In genomic region chr14:100488057-100488456, GRCh38 we compare ENCODE assay signal across 23 cellular contexts.
DNase-seq lines count a peak whose midpoint lies in the region; ATAC-seq, FAIRE-seq and TF ChIP-seq lines count a peak whose summit lies in the region.
"Had no signal": no experiment of that assay in that cellular context is flagged by ENCODE, and none has a peak within 500 bp of the region (broad histone marks: within the 10 kb centered on the region; RNA-seq: fewer than 3 reads in every experiment).

No MANE protein-coding gene starts in this region.

- TF ChIP-seq EP300 in HepG2 (IDR thresholded peaks at IDR 0.05; ENCODE audit: low read depth in 2 of 2, low read length in 2 of 2) (no peak), HepG2 (CRISPR knock-in tag; IDR thresholded peaks at IDR 0.05; ENCODE audit: borderline replicate concordance) (no peak)

- no peaks in the 10 kb centered on the region for H3K27me3 ChIP-seq in liver (ENCODE audit: control insufficient read depth in 4 of 4, insufficient read depth in 4 of 4, low read length in 3 of 4)
- H3K27me3 ChIP-seq in HepG2 (ENCODE audit: control insufficient read depth in 1 of 2, insufficient read depth in 2 of 2, low read length in 2 of 2): no peaks in the 10 kb centered on the region
- no peaks in the 10 kb centered on the region for H3K27me3 ChIP-seq in testis
- H3K27me3 ChIP-seq: adrenal gland, brain microvascular endothelial cell, neutrophil, Peyer's patch had no signal

- no peaks in the 10 kb centered on the region for H3K36me3 ChIP-seq in liver (ENCODE audit: control insufficient read depth in 4 of 4, insufficient read depth in 3 of 4, low read depth in 1 of 4, low read length in 3 of 4)
- no peaks in the 10 kb centered on the region for H3K36me3 ChIP-seq in HepG2 (replicated peaks in 1 of 2; ENCODE audit: control insufficient read depth in 1 of 2, insufficient read depth in 2 of 2, low read length in 2 of 2)
- H3K36me3 ChIP-seq in testis (ENCODE audit: low read depth, missing control alignments): no peaks in the 10 kb centered on the region
- H3K36me3 ChIP-seq: adrenal gland, brain microvascular endothelial cell, prostate gland had no signal

- CTCF ChIA-PET in HepG2 (lab: Yijun Ruan, JAX; ENCODE audit: low intra/inter-chr PET ratio, low total read pairs): no interaction called here

- H3K9me3 ChIP-seq in liver (ENCODE audit: control insufficient read depth in 4 of 4, low read length in 3 of 4) (no peaks in the 10 kb centered on the region), HepG2 (ENCODE audit: low read length) (no peaks in the 10 kb centered on the region), testis (no peaks in the 10 kb centered on the region)
- H3K9me3 ChIP-seq: adrenal gland, neutrophil, Peyer's patch, prostate gland had no signal

- in situ Hi-C loops in HepG2 (cut with HindIII; ENCODE audit: extremely low pct_ligation_motif_present, low pct_unique_long_range_greater_than_20kb): no loop called here

- no peak overlapping the region for H2AFZ ChIP-seq in HepG2 (ENCODE audit: low read length)

- BruUV-seq in HepG2 (replicated peaks; lab: Mats Ljungman, UMichigan): no TSS peak

- DNase-seq in NCI-H2081 (lab: John Stamatoyannopoulos, UW): peak; percentile 13 to 54
- no peak for DNase-seq in NCI-H2081 treated with DMSO at 0.1 percent for 48 hours (lab: John Stamatoyannopoulos, UW)
- no peak for DNase-seq in HepG2 (ENCODE audit: low spot score)
- peak; percentile 38 for DNase-seq in testis
- no peak for DNase-seq in hepatic stellate cell (ENCODE audit: low spot score)
- DNase-seq: activated CD4-positive, alpha-beta T cell treated with anti-CD3 and anti-CD28 coated beads for 1 hour; activated effector memory CD4-positive, alpha-beta T cell treated with Interleukin-2 at 50 U/mL for 16 hours; adrenal gland; brain microvascular endothelial cell; GOT3; KG1; left cardiac atrium; mesenchymal stem cell; MM.1S; NCI-H1436; Peyer's patch; stimulated activated CD4-positive, alpha-beta T cell treated with anti-CD3 and anti-CD28 coated beads, Interleukin-15, amount 100 ng/mL, for 24 hours had no signal

- TF ChIP-seq POLR2A in HepG2 (IDR thresholded peaks at IDR 0.05; ENCODE audit: insufficient read depth in 1 of 2, low read depth in 2 of 2, low read length in 2 of 2) (no peak), testis (IDR thresholded peaks at IDR 0.05) (no peak)

- H4K20me1 ChIP-seq in HepG2 (ENCODE audit: insufficient read depth, low read length): no peaks in the 10 kb centered on the region; the same call in 1 of the 2 replicates

- intact Hi-C loops in HepG2 (cut with micrococcal nuclease; ENCODE audit: unreplicated experiment): no loop called here
- intact Hi-C loops in testis (cut with DNase I; ENCODE audit: low total_unique reads): no loop called here

- H3K9ac ChIP-seq in liver (ENCODE audit: low read depth in 1 of 2, low read length in 2 of 2) (no peak overlapping the region), HepG2 (ENCODE audit: insufficient read depth, low read depth, low read length) (no peak overlapping the region)

- no peak for TF ChIP-seq RAD21 in liver (IDR thresholded peaks at IDR 0.05)
- TF ChIP-seq RAD21 in HepG2 (CRISPR knock-in tag; IDR thresholded peaks at IDR 0.05): no peak

- no peaks in the 10 kb centered on the region for H3K4me1 ChIP-seq in liver (ENCODE audit: control insufficient read depth in 4 of 4, insufficient read depth in 4 of 4, low read length in 3 of 4)
- no peaks in the 10 kb centered on the region for H3K4me1 ChIP-seq in HepG2 (ENCODE audit: insufficient read depth, low read length)
- H3K4me1 ChIP-seq in testis: no peaks in the 10 kb centered on the region
- H3K4me1 ChIP-seq: adrenal gland, Peyer's patch, prostate gland had no signal

- no peak for ATAC-seq in HepG2
- ATAC-seq in HG02798 (IDR thresholded peaks at IDR 0.05; ENCODE audit: poor library complexity, unreplicated experiment): no peak
- ATAC-seq: GM12878, left cardiac atrium had no signal

- no peak overlapping the region for H3K4me2 ChIP-seq in HepG2 (ENCODE audit: low read depth, low read length)

- WGBS in liver: 66% methylated on average over 7 of the region's 7 CpGs
- WGBS in HepG2 (ENCODE audit: low lambda C conversion rate): 71% methylated on average over 5 of the region's 7 CpGs
- WGBS in testis, 2 donors: 56 to 66% methylated on average over 5 to 7 of the region's 7 CpGs

- H3K79me2 ChIP-seq in HepG2 (ENCODE audit: insufficient read depth, low read length): no peaks in the 10 kb centered on the region

- POLR2A ChIA-PET in HepG2 (lab: Yijun Ruan, JAX): no interaction called here

- H3K27ac ChIP-seq in liver (ENCODE audit: low read depth in 1 of 2, low read length in 2 of 2): no peak overlapping the region
- no peak overlapping the region for H3K27ac ChIP-seq in HepG2 (ENCODE audit: extremely low read length, insufficient read depth, low read length)
- H3K27ac ChIP-seq in testis: no peak overlapping the region
- H3K27ac ChIP-seq: adrenal gland, brain microvascular endothelial cell, neutrophil, Peyer's patch, prostate gland had no signal

- TF ChIP-seq CTCF in liver (IDR thresholded peaks at IDR 0.05; ENCODE audit: low read depth, low read length, missing input control) (no peak), HepG2 (CRISPR knock-in tag; IDR thresholded peaks at IDR 0.05) (no peak), testis (IDR thresholded peaks at IDR 0.05) (no peak)

- FAIRE-seq in HepG2 (lab: Jason Lieb, UNC): no peak
- FAIRE-seq: GM12878 had no signal

- H3K4me3 ChIP-seq in liver (ENCODE audit: low read depth in 1 of 3, low read length in 3 of 3) (no peak overlapping the region), HepG2 (replicated peaks in 1 of 3; ENCODE audit: insufficient read depth in 1 of 3, low read depth in 2 of 3, low read length in 3 of 3) (no peak overlapping the region), testis (no peak overlapping the region)
- H3K4me3 ChIP-seq: adrenal gland, GM12878, Peyer's patch, prostate gland had no signal

TF ChIP-seq in liver, 16 proteins besides CTCF, POLR2A, EP300 and RAD21 (continues in another document):
- TF ChIP-seq HNF4A (conservative IDR thresholded peaks at IDR 0.05) (no peak), SP1 (IDR thresholded peaks at IDR 0.05) (no peak), JUND (IDR thresholded peaks at IDR 0.05) (no peak), RXRA (IDR thresholded peaks at IDR 0.05) (no peak), NR2F2 (IDR thresholded peaks at IDR 0.05) (peak; percentile 68)

TF ChIP-seq in HepG2, 621 proteins besides CTCF, POLR2A, EP300 and RAD21 (continues in another document):
- TF ChIP-seq ZNF274 (CRISPR knock-in tag; IDR thresholded peaks at IDR 0.05): no peak
- TF ChIP-seq ZSCAN22 (CRISPR knock-in tag; IDR thresholded peaks at IDR 0.05): no peak
- TF ChIP-seq EHMT2 (IDR thresholded peaks at IDR 0.05; ENCODE audit: borderline replicate concordance, low read depth, low read length): no peak
- no peak for TF ChIP-seq ZNF580 (CRISPR knock-in tag; IDR thresholded peaks at IDR 0.05; ENCODE audit: borderline replicate concordance, low read depth)
- TF ChIP-seq ZBTB39 (CRISPR knock-in tag; IDR thresholded peaks at IDR 0.05): no peak
- TF ChIP-seq GTF3A (CRISPR knock-in tag; conservative IDR thresholded peaks at IDR 0.05): no peak
- no peak for TF ChIP-seq SATB2 (CRISPR knock-in tag; IDR thresholded peaks at IDR 0.05)

TF ChIP-seq in PFSK-1, 5 proteins besides CTCF, POLR2A, EP300 and RAD21:
- no peak for TF ChIP-seq POLR2AphosphoS5 (IDR thresholded peaks at IDR 0.05; ENCODE audit: low read depth, low read length)
- peak; percentile 73 for TF ChIP-seq FOXP2 (optimal IDR thresholded peaks at IDR 0.05; ENCODE audit: borderline replicate concordance, extremely low read depth, extremely low read length, insufficient read depth)
- TF ChIP-seq, protein P1, sequence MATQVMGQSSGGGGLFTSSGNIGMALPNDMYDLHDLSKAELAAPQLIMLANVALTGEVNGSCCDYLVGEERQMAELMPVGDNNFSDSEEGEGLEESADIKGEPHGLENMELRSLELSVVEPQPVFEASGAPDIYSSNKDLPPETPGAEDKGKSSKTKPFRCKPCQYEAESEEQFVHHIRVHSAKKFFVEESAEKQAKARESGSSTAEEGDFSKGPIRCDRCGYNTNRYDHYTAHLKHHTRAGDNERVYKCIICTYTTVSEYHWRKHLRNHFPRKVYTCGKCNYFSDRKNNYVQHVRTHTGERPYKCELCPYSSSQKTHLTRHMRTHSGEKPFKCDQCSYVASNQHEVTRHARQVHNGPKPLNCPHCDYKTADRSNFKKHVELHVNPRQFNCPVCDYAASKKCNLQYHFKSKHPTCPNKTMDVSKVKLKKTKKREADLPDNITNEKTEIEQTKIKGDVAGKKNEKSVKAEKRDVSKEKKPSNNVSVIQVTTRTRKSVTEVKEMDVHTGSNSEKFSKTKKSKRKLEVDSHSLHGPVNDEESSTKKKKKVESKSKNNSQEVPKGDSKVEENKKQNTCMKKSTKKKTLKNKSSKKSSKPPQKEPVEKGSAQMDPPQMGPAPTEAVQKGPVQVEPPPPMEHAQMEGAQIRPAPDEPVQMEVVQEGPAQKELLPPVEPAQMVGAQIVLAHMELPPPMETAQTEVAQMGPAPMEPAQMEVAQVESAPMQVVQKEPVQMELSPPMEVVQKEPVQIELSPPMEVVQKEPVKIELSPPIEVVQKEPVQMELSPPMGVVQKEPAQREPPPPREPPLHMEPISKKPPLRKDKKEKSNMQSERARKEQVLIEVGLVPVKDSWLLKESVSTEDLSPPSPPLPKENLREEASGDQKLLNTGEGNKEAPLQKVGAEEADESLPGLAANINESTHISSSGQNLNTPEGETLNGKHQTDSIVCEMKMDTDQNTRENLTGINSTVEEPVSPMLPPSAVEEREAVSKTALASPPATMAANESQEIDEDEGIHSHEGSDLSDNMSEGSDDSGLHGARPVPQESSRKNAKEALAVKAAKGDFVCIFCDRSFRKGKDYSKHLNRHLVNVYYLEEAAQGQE (IDR thresholded peaks at IDR 0.05; ENCODE audit: insufficient read depth in 1 of 2, low read depth in 2 of 2, low read length in 2 of 2): 0 out of 4 replicates have a peak, but pooled peaks of 1 of the 2 experiments have one; percentile 39

Comparison
In these comparisons a context has a peak if more than half of its experiments do, and no peak if none do; other contexts are left out.
1. DNase-seq: peak in NCI-H2081 (2 of 2) and testis (single experiment); none in NCI-H2081 treated with DMSO at 0.1 percent for 48 hours (single experiment), HepG2 (single experiment) and hepatic stellate cell (single experiment).